In the genomic region with DNA sequence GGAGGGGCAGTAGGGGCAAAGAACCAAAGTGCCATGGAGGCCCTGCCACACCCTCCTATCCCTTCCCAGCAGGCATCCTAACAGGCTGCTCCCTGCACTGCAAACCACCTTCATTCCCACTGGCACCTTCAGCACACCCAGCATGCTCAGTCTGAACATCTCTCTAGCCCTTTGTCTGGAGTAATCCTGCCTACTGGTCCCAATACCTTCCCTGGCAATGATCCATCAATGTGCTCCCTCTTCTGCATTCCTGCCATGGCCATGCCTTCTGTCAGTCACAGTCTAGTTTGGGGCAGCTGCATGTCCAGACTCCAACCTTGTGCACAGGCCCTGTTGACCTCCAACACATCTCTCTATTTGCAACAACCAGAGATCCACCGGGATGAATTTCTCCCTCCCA, we compare ENCODE assay signal across 1 cellular context.
TF ChIP-seq lines count a peak whose summit lies in the region.

No MANE protein-coding gene starts in this region.

TF ChIP-seq in H1, 55 proteins besides CTCF, POLR2A, EP300 and RAD21:
- TF ChIP-seq EZH2 (IDR thresholded peaks at IDR 0.05; ENCODE audit: low read depth, low read length, severe bottlenecking) (no peak), HDAC2 (IDR thresholded peaks at IDR 0.05; ENCODE audit: borderline replicate concordance in 1 of 2, low read depth in 2 of 2, low read length in 2 of 2) (no peak), CREB1 (IDR thresholded peaks at IDR 0.05) (no peak), SP1 (IDR thresholded peaks at IDR 0.05; ENCODE audit: low read depth, low read length) (no peak), ASH2L (IDR thresholded peaks at IDR 0.05; ENCODE audit: low read length) (no peak), EGR1 (IDR thresholded peaks at IDR 0.05; ENCODE audit: borderline replicate concordance, low read depth, low read length) (no peak), TAF7 (optimal IDR thresholded peaks at IDR 0.05; ENCODE audit: borderline replicate concordance, low read depth, low read length) (no peak), JUN (IDR thresholded peaks at IDR 0.05; ENCODE audit: low read depth, low read length) (no peak), SIRT6 (IDR thresholded peaks at IDR 0.05; ENCODE audit: low read length) (no peak), CBX8 (IDR thresholded peaks at IDR 0.05; ENCODE audit: borderline replicate concordance, low read depth, low read length) (no peak), NRF1 (IDR thresholded peaks at IDR 0.05; ENCODE audit: low read depth, low read length) (no peak), RFX5 (IDR thresholded peaks at IDR 0.05; ENCODE audit: borderline replicate concordance, low read depth, low read length) (no peak), RXRA (IDR thresholded peaks at IDR 0.05; ENCODE audit: insufficient read depth, low read depth, low read length) (no peak), BRCA1 (IDR thresholded peaks at IDR 0.05; ENCODE audit: low read depth, low read length) (no peak), KDM4A (IDR thresholded peaks at IDR 0.05; ENCODE audit: low read depth, low read length, severe bottlenecking) (no peak), TBP (IDR thresholded peaks at IDR 0.05; ENCODE audit: low read depth, low read length) (no peak), TEAD4 (IDR thresholded peaks at IDR 0.05; ENCODE audit: low read depth, low read length) (no peak), ZNF274 (IDR thresholded peaks at IDR 0.05; ENCODE audit: borderline replicate concordance, extremely low read depth, low read length) (no peak)
- TF ChIP-seq, protein P1, sequence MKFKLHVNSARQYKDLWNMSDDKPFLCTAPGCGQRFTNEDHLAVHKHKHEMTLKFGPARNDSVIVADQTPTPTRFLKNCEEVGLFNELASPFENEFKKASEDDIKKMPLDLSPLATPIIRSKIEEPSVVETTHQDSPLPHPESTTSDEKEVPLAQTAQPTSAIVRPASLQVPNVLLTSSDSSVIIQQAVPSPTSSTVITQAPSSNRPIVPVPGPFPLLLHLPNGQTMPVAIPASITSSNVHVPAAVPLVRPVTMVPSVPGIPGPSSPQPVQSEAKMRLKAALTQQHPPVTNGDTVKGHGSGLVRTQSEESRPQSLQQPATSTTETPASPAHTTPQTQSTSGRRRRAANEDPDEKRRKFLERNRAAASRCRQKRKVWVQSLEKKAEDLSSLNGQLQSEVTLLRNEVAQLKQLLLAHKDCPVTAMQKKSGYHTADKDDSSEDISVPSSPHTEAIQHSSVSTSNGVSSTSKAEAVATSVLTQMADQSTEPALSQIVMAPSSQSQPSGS (IDR thresholded peaks at IDR 0.05; ENCODE audit: low read length) = no peak
- TF ChIP-seq, protein P2, sequence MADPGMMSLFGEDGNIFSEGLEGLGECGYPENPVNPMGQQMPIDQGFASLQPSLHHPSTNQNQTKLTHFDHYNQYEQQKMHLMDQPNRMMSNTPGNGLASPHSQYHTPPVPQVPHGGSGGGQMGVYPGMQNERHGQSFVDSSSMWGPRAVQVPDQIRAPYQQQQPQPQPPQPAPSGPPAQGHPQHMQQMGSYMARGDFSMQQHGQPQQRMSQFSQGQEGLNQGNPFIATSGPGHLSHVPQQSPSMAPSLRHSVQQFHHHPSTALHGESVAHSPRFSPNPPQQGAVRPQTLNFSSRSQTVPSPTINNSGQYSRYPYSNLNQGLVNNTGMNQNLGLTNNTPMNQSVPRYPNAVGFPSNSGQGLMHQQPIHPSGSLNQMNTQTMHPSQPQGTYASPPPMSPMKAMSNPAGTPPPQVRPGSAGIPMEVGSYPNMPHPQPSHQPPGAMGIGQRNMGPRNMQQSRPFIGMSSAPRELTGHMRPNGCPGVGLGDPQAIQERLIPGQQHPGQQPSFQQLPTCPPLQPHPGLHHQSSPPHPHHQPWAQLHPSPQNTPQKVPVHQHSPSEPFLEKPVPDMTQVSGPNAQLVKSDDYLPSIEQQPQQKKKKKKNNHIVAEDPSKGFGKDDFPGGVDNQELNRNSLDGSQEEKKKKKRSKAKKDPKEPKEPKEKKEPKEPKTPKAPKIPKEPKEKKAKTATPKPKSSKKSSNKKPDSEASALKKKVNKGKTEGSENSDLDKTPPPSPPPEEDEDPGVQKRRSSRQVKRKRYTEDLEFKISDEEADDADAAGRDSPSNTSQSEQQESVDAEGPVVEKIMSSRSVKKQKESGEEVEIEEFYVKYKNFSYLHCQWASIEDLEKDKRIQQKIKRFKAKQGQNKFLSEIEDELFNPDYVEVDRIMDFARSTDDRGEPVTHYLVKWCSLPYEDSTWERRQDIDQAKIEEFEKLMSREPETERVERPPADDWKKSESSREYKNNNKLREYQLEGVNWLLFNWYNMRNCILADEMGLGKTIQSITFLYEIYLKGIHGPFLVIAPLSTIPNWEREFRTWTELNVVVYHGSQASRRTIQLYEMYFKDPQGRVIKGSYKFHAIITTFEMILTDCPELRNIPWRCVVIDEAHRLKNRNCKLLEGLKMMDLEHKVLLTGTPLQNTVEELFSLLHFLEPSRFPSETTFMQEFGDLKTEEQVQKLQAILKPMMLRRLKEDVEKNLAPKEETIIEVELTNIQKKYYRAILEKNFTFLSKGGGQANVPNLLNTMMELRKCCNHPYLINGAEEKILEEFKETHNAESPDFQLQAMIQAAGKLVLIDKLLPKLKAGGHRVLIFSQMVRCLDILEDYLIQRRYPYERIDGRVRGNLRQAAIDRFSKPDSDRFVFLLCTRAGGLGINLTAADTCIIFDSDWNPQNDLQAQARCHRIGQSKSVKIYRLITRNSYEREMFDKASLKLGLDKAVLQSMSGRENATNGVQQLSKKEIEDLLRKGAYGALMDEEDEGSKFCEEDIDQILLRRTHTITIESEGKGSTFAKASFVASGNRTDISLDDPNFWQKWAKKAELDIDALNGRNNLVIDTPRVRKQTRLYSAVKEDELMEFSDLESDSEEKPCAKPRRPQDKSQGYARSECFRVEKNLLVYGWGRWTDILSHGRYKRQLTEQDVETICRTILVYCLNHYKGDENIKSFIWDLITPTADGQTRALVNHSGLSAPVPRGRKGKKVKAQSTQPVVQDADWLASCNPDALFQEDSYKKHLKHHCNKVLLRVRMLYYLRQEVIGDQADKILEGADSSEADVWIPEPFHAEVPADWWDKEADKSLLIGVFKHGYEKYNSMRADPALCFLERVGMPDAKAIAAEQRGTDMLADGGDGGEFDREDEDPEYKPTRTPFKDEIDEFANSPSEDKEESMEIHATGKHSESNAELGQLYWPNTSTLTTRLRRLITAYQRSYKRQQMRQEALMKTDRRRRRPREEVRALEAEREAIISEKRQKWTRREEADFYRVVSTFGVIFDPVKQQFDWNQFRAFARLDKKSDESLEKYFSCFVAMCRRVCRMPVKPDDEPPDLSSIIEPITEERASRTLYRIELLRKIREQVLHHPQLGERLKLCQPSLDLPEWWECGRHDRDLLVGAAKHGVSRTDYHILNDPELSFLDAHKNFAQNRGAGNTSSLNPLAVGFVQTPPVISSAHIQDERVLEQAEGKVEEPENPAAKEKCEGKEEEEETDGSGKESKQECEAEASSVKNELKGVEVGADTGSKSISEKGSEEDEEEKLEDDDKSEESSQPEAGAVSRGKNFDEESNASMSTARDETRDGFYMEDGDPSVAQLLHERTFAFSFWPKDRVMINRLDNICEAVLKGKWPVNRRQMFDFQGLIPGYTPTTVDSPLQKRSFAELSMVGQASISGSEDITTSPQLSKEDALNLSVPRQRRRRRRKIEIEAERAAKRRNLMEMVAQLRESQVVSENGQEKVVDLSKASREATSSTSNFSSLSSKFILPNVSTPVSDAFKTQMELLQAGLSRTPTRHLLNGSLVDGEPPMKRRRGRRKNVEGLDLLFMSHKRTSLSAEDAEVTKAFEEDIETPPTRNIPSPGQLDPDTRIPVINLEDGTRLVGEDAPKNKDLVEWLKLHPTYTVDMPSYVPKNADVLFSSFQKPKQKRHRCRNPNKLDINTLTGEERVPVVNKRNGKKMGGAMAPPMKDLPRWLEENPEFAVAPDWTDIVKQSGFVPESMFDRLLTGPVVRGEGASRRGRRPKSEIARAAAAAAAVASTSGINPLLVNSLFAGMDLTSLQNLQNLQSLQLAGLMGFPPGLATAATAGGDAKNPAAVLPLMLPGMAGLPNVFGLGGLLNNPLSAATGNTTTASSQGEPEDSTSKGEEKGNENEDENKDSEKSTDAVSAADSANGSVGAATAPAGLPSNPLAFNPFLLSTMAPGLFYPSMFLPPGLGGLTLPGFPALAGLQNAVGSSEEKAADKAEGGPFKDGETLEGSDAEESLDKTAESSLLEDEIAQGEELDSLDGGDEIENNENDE (IDR thresholded peaks at IDR 0.05; ENCODE audit: insufficient replicate concordance, low read length) = no peak
TF ChIP-seq in H1: peak in this region for 0.
